Comparison of ENCODE assay signal across 9 cellular contexts in genomic region chr7:100476108-100476780, GRCh38. TPM values are rescaled to one million over a fixed set of nuclear protein-coding genes. Genes with fewer than 3 reads are reported as not detected.
DNase-seq lines count a peak whose midpoint lies in the region; ATAC-seq, FAIRE-seq and TF ChIP-seq lines count a peak whose summit lies in the region.
"Had no signal": no experiment of that assay in that cellular context is flagged by ENCODE, and none has a peak within 500 bp of the region (broad histone marks: within the 10 kb centered on the region; RNA-seq: fewer than 3 reads in every experiment).

No MANE protein-coding gene starts in this region.

- peaks cover 42% of the 10 kb centered on the region for H3K79me2 ChIP-seq in astrocyte (ENCODE audit: insufficient read depth, low read length)

- H2AFZ ChIP-seq in astrocyte (ENCODE audit: low read depth, low read length) = no peak overlapping the region

- peaks cover 2% of the 10 kb centered on the region for H3K36me3 Mint-ChIP-seq in activated naive CD4-positive, alpha-beta T cell treated with anti-CD3 and anti-CD28 coated beads, Interleukin-2, amount 50 U/mL, for 24 hours
- H3K36me3 Mint-ChIP-seq in astrocyte (ENCODE audit: low read depth, unreplicated experiment) = peaks cover 4% of the 10 kb centered on the region
- H3K36me3 Mint-ChIP-seq in memory B cell = peaks cover 12% of the 10 kb centered on the region

- H3K4me1 ChIP-seq in astrocyte (ENCODE audit: insufficient read depth, low read length) = peaks cover 14% of the 10 kb centered on the region
- H3K4me1 ChIP-seq in upper lobe of left lung = peaks cover 45 to 74% (median 59%) of the 10 kb centered on the region in 4 donors

- peaks cover 46% of the 10 kb centered on the region for H3K4me1 Mint-ChIP-seq in activated naive CD4-positive, alpha-beta T cell treated with anti-CD3 and anti-CD28 coated beads, Interleukin-2, amount 50 U/mL, for 24 hours
- H3K4me1 Mint-ChIP-seq in astrocyte (ENCODE audit: low read depth, unreplicated experiment) = peaks cover 16% of the 10 kb centered on the region
- peaks cover 36% of the 10 kb centered on the region for H3K4me1 Mint-ChIP-seq in memory B cell

- WGBS in upper lobe of left lung, 2 donors = 27 to 31% methylated on average over 6 of the region's 6 CpGs

- H3K27ac ChIP-seq in astrocyte (ENCODE audit: low read depth, low read length) (no peak overlapping the region), upper lobe of left lung (peak overlapping the region; percentile 35 to 99 (median 95))

- no peaks in the 10 kb centered on the region for H3K27me3 Mint-ChIP-seq in activated naive CD4-positive, alpha-beta T cell treated with anti-CD3 and anti-CD28 coated beads, Interleukin-2, amount 50 U/mL, for 24 hours
- no peaks in the 10 kb centered on the region for H3K27me3 Mint-ChIP-seq in astrocyte (ENCODE audit: low read depth, unreplicated experiment)
- H3K27me3 Mint-ChIP-seq in memory B cell = no peaks in the 10 kb centered on the region

- peak overlapping the region; percentile 90 for H3K9ac ChIP-seq in astrocyte (ENCODE audit: low read length)

- H3K9me3 ChIP-seq in astrocyte (ENCODE audit: insufficient read depth, low read depth, low read length) (no peaks in the 10 kb centered on the region), upper lobe of left lung (no peaks in the 10 kb centered on the region)

- peaks cover 49% of the 10 kb centered on the region for H4K20me1 ChIP-seq in astrocyte (ENCODE audit: insufficient read depth, low read length)

- TF ChIP-seq POLR2A in upper lobe of left lung (IDR thresholded peaks at IDR 0.05) = no peak

- H3K9me3 Mint-ChIP-seq in activated naive CD4-positive, alpha-beta T cell treated with anti-CD3 and anti-CD28 coated beads, Interleukin-2, amount 50 U/mL, for 24 hours = no peaks in the 10 kb centered on the region
- H3K9me3 Mint-ChIP-seq in astrocyte (ENCODE audit: unreplicated experiment) = no peaks in the 10 kb centered on the region
- H3K9me3 Mint-ChIP-seq in memory B cell = no peaks in the 10 kb centered on the region

- no peak for ATAC-seq in memory B cell (ENCODE audit: low read depth)
- no peak for ATAC-seq in upper lobe of left lung (ENCODE audit: low FRiP score in 2 of 2)

- no peak for TF ChIP-seq CTCF in astrocyte (IDR thresholded peaks at IDR 0.05; ENCODE audit: insufficient read depth, low read depth, low read length)
- no peak for TF ChIP-seq CTCF in upper lobe of left lung (IDR thresholded peaks at IDR 0.05)

- no peak for FAIRE-seq in astrocyte (lab: Jason Lieb, UNC)

- peak overlapping the region; percentile 88 for H3K4me3 Mint-ChIP-seq in activated naive CD4-positive, alpha-beta T cell treated with anti-CD3 and anti-CD28 coated beads, Interleukin-2, amount 50 U/mL, for 24 hours
- peak overlapping the region; percentile 83 for H3K4me3 Mint-ChIP-seq in astrocyte (ENCODE audit: unreplicated experiment)
- H3K4me3 Mint-ChIP-seq in memory B cell = peak overlapping the region; percentile 92

- H3K4me2 ChIP-seq in astrocyte (ENCODE audit: low read length) = peak overlapping the region; percentile 93

- H3K36me3 ChIP-seq in astrocyte (ENCODE audit: insufficient read depth, low read length) (no peaks in the 10 kb centered on the region), upper lobe of left lung (peaks cover 5 to 24% (median 16%) of the 10 kb centered on the region in 4 donors)

- H3K27me3 ChIP-seq in astrocyte (ENCODE audit: insufficient read depth, low read length) (no peaks in the 10 kb centered on the region), upper lobe of left lung (no peaks in the 10 kb centered on the region)

- peak overlapping the region; percentile 91 for H3K27ac Mint-ChIP-seq in activated naive CD4-positive, alpha-beta T cell treated with anti-CD3 and anti-CD28 coated beads, Interleukin-2, amount 50 U/mL, for 24 hours
- H3K27ac Mint-ChIP-seq in astrocyte (ENCODE audit: unreplicated experiment) = no peak overlapping the region
- peak overlapping the region; percentile 88 for H3K27ac Mint-ChIP-seq in memory B cell

- DNase-seq in activated naive CD4-positive, alpha-beta T cell (lab: John Stamatoyannopoulos, UW) = no peak
- DNase-seq in astrocyte (ENCODE audit: low read depth) (no peak), memory B cell (ENCODE audit: low spot score in 2 of 2) (no peak), upper lobe of left lung (no peak), NCI-H1417 treated with DMSO at 0.1 percent for 48 hours (lab: John Stamatoyannopoulos, UW) (no peak), SK-N-DZ (ENCODE audit: low spot score) (no peak)
- DNase-seq in stimulated activated CD4-positive, alpha-beta T cell treated with anti-CD3 and anti-CD28 coated beads, Interleukin-1b, Interleukin-23, amount 100 ng/mL, for 48 hours = no peak
- DNase-seq: EL had no signal

- H3K4me3 ChIP-seq in astrocyte (ENCODE audit: insufficient read depth, low read depth, low read length) (no peak overlapping the region), upper lobe of left lung (peak overlapping the region in 3 of 4 donors; percentile 91 to 98 (median 98))

- TF ChIP-seq EP300 in upper lobe of left lung (IDR thresholded peaks at IDR 0.05) = no peak

RNA-seq across cellular contexts. Expression of gene TSC22D4, which starts 2.8 kb away (rescaled TPM):
- total RNA-seq in astrocyte (52.9 and 53.4 TPM in 2 replicates), upper lobe of left lung (10 to 100 TPM; 25.7 to 91.2 (median 69.0) TPM)
- 21.1 and 24.7 TPM in 2 replicates for polyA plus RNA-seq in SK-N-DZ (2014; cell fraction: cytosol; rRNA removed)
- polyA plus RNA-seq in SK-N-DZ (2014; cell fraction: nucleus; rRNA removed) = 16.0 and 23.2 TPM in 2 replicates

RNA-seq across cellular contexts. Expression of gene NYAP1, which starts 7.5 kb away (rescaled TPM):
- total RNA-seq in astrocyte (2.5 and 2.6 TPM in 2 replicates), upper lobe of left lung (1 to 10 TPM in 2 of 6 donors, under 1 TPM in 3, not detected in 1; 0.15 to 1.4 (median 0.89) TPM)
- 3.8 and 8.3 TPM in 2 replicates for polyA plus RNA-seq in SK-N-DZ (2014; cell fraction: cytosol; rRNA removed)
- 4.8 and 8.2 TPM in 2 replicates for polyA plus RNA-seq in SK-N-DZ (2014; cell fraction: nucleus; rRNA removed)

RNA-seq across cellular contexts. Expression of gene SPACDR, which starts 12.2 kb away (rescaled TPM):
- total RNA-seq in astrocyte (2.5 and 2.6 TPM in 2 replicates), upper lobe of left lung (1 to 10 TPM in 2 of 6 donors, under 1 TPM in 2, not detected in 2; 0.59 to 2.1 (median 1.3) TPM)
- not detected in 2 replicates for polyA plus RNA-seq in SK-N-DZ (2014; cell fraction: cytosol; rRNA removed)
- 1.8 TPM in 1 of 2 replicates, not detected in the other for polyA plus RNA-seq in SK-N-DZ (2014; cell fraction: nucleus; rRNA removed)

RNA-seq across cellular contexts. Expression of gene PPP1R35, which starts 39.9 kb away (rescaled TPM):
- total RNA-seq in astrocyte (18.5 and 19.7 TPM in 2 replicates), upper lobe of left lung (10 to 100 TPM; 24.3 to 56.8 (median 30.0) TPM)
- 30.0 and 50.0 TPM in 2 replicates for polyA plus RNA-seq in SK-N-DZ (2014; cell fraction: cytosol; rRNA removed)
- 114 and 118 TPM in 2 replicates for polyA plus RNA-seq in SK-N-DZ (2014; cell fraction: nucleus; rRNA removed)

RNA-seq across cellular contexts. Expression of gene MEPCE, which starts 46.6 kb away (rescaled TPM):
- 20.2 and 20.5 TPM in 2 replicates for total RNA-seq in astrocyte
- total RNA-seq in upper lobe of left lung = 10 to 100 TPM; 19.3 to 45.4 (median 37.9) TPM
- polyA plus RNA-seq in SK-N-DZ (2014; cell fraction: cytosol; rRNA removed) = 21.8 and 28.3 TPM in 2 replicates
- 20.0 and 21.4 TPM in 2 replicates for polyA plus RNA-seq in SK-N-DZ (2014; cell fraction: nucleus; rRNA removed)
